In the genomic region with DNA sequence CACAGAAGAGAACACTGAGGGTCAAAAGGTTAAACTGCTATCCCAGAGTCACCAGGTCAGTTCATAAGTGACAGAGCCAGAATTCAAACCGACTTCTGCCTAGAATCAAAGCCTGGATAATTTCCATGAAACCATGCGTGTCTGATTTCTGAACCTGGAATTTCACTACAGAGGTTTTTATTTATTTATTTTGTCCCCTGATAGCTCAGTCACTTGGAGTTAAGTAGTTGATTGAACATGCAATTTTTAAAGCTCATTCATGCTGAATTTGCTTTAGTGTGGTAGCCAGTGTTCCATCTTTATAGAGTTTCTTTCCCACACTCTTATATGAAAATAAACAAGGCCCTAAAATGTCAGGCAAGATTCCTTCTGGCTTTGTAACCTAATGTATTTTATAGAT, we compare ENCODE assay signal across 17 cellular contexts.
"Had no signal": no experiment of that assay in that cellular context is flagged by ENCODE, and none has a peak within 500 bp of the region (broad histone marks: within the 10 kb centered on the region; RNA-seq: fewer than 3 reads in every experiment).

No MANE protein-coding gene starts in this region.

- H3K27me3 ChIP-seq: sigmoid colon, spleen, thyroid gland had no signal

- H3K27ac ChIP-seq: cardiac muscle cell, spleen, thyroid gland had no signal

- H3K36me3 ChIP-seq: cardiac muscle cell, sigmoid colon, spleen, thyroid gland had no signal

- DNase-seq: activated CD4-positive, alpha-beta T cell treated with anti-CD3 and anti-CD28 coated beads for 1 hour; activated CD4-positive, alpha-beta T cell treated with anti-CD3 and anti-CD28 coated beads, Interleukin-2, amount 50 U/mL, for 1 hour; activated T-cell treated with anti-CD3 and anti-CD28 coated beads, Interleukin-2, amount 50 U/mL, for 1 hour; aorta; dermis blood vessel endothelial cell; effector CD8-positive, alpha-beta T cell; hippocampal formation; occipital lobe; sigmoid colon; spleen; stimulated activated CD4-positive, alpha-beta T cell treated with anti-CD3 and anti-CD28 coated beads, Interleukin-4, amount 100 ng/mL, for 24 hours; stimulated activated naive CD4-positive, alpha-beta T cell treated with Interleukin-2 at 50 U/mL for 16 hours; T-helper 1 cell; thyroid gland had no signal

- H3K4me3 ChIP-seq: cardiac muscle cell, sigmoid colon, spleen, thyroid gland had no signal

- H3K9me3 ChIP-seq: sigmoid colon, spleen, thyroid gland had no signal

- ATAC-seq: activated naive CD4-positive, alpha-beta T cell treated with anti-CD3 and anti-CD28 coated beads, Interleukin-2, amount 50 U/mL, for 72 hours; esophagus mucosa had no signal
